ENCODE assay signal across 8 cellular contexts in the genomic region with DNA sequence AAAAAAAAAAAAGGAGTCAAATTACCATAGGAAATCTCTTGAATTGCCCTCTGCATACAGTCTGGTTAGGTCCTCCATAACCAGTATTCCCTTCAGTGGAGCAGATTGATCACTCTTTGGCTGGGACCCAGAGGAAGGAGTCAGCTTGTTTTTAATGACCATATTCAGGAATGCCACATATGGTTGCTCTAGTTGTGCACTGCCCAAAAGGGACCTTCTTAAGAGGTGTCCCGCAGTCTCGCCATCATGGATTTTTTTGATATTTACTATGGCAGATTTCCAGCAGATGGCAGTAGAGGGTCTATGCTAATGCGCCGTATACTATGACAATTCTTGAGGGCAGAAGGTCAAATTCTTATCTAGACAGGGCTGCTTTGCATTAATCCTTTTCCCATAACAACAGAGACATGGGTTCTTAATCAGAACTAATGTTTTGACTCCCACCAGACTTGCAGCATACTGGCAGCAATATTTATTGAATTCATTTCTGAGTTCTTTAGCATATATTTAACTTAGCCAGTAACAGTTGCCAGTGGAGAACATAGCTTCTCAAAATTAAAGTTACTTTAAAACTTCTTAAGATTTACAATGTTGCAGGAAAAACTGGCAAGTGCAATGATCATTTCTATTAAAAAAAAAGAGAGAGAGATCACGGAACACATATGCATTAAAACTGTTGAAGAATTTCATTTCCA. TPM values are rescaled to one million over a fixed set of nuclear protein-coding genes. Genes with fewer than 3 reads are reported as not detected.
A peak's percentile ranks its signal among the peaks of the same experiment; 100 is the strongest.
DNase-seq lines count a peak whose midpoint lies in the region; ATAC-seq, FAIRE-seq and TF ChIP-seq lines count a peak whose summit lies in the region.

No MANE protein-coding gene starts in this region.

- TF ChIP-seq CTCF in GM13977 (IDR thresholded peaks at IDR 0.05; ENCODE audit: extremely low read depth, insufficient read depth, missing control alignments) (peak; percentile 68), esophagus muscularis mucosa (IDR thresholded peaks at IDR 0.05) (peak; percentile 66 to 74 (median 71)), neural progenitor cell (IDR thresholded peaks at IDR 0.05) (peak; percentile 67), upper lobe of left lung (IDR thresholded peaks at IDR 0.05) (peak; percentile 50 to 74 (median 68))

- FAIRE-seq in A204.1 (lab: Jason Lieb, UNC) = peak; percentile 70

- peaks cover 3% of the 10 kb centered on the region for H3K9me3 Mint-ChIP-seq in activated CD8-positive, alpha-beta memory T cell treated with anti-CD3 and anti-CD28 coated beads, Interleukin-2, amount 10 ng/mL, durations not matched to agents 7 days and 5 days (ENCODE audit: low read depth)
- peaks cover 12% of the 10 kb centered on the region for H3K9me3 Mint-ChIP-seq in neural progenitor cell

- H3K27me3 ChIP-seq in NT2/D1 (ENCODE audit: insufficient read depth, insufficient read length) (no peaks in the 10 kb centered on the region), esophagus muscularis mucosa (no peaks in the 10 kb centered on the region), neural progenitor cell (no peaks in the 10 kb centered on the region), upper lobe of left lung (no peaks in the 10 kb centered on the region)

- H3K36me3 Mint-ChIP-seq in activated CD8-positive, alpha-beta memory T cell treated with anti-CD3 and anti-CD28 coated beads, Interleukin-2, amount 10 ng/mL, durations not matched to agents 7 days and 5 days = peaks cover 5% of the 10 kb centered on the region
- H3K36me3 Mint-ChIP-seq in neural progenitor cell = peaks cover 2% of the 10 kb centered on the region

- TF ChIP-seq POLR2A in esophagus muscularis mucosa (IDR thresholded peaks at IDR 0.05; ENCODE audit: low read depth) (no peak), upper lobe of left lung (IDR thresholded peaks at IDR 0.05) (no peak)

- no peaks in the 10 kb centered on the region for H3K79me2 ChIP-seq in neural progenitor cell (ENCODE audit: low read depth)

- TF ChIP-seq EP300 in esophagus muscularis mucosa (IDR thresholded peaks at IDR 0.05) (no peak), upper lobe of left lung (IDR thresholded peaks at IDR 0.05) (no peak)

- H3K27ac Mint-ChIP-seq in activated CD8-positive, alpha-beta memory T cell treated with anti-CD3 and anti-CD28 coated beads, Interleukin-2, amount 10 ng/mL, durations not matched to agents 7 days and 5 days = no peak overlapping the region
- no peak overlapping the region for H3K27ac Mint-ChIP-seq in neural progenitor cell

- H3K9ac ChIP-seq in NT2/D1 (ENCODE audit: insufficient read length, low read depth) = no peak overlapping the region
- no peak overlapping the region for H3K9ac ChIP-seq in neural progenitor cell

- H3K27me3 Mint-ChIP-seq in activated CD8-positive, alpha-beta memory T cell treated with anti-CD3 and anti-CD28 coated beads, Interleukin-2, amount 10 ng/mL, durations not matched to agents 7 days and 5 days = peaks cover 10% of the 10 kb centered on the region
- H3K27me3 Mint-ChIP-seq in neural progenitor cell (ENCODE audit: insufficient read depth, low read depth) = peaks cover 5% of the 10 kb centered on the region

- peak; percentile 64 for ATAC-seq in HG03575 (IDR thresholded peaks at IDR 0.05; ENCODE audit: extremely low read depth, insufficient number of reproducible peaks, low FRiP score, unreplicated experiment)
- ATAC-seq in activated CD8-positive, alpha-beta memory T cell treated with anti-CD3 and anti-CD28 coated beads, Interleukin-2, amount 10 ng/mL, durations not matched to agents 7 days and 5 days = peak; percentile 90
- peak; percentile 66 to 90 for ATAC-seq in upper lobe of left lung (ENCODE audit: low FRiP score in 2 of 2)

- H4K20me1 ChIP-seq in neural progenitor cell (ENCODE audit: low read depth) = no peaks in the 10 kb centered on the region

- no peaks in the 10 kb centered on the region for H3K36me3 ChIP-seq in NT2/D1 (ENCODE audit: insufficient read depth, insufficient read length, low read length)
- no peaks in the 10 kb centered on the region for H3K36me3 ChIP-seq in esophagus muscularis mucosa
- no peaks in the 10 kb centered on the region for H3K36me3 ChIP-seq in neural progenitor cell
- H3K36me3 ChIP-seq in upper lobe of left lung = no peaks in the 10 kb centered on the region

- H3K4me1 ChIP-seq in NT2/D1 (ENCODE audit: insufficient read depth, insufficient read length) = no peaks in the 10 kb centered on the region
- peaks cover 3 to 8% (median 6%) of the 10 kb centered on the region in 4 donors for H3K4me1 ChIP-seq in esophagus muscularis mucosa
- H3K4me1 ChIP-seq in neural progenitor cell = no peaks in the 10 kb centered on the region
- peaks cover 0 to 4% (median 0%) of the 10 kb centered on the region in 4 donors for H3K4me1 ChIP-seq in upper lobe of left lung

- no peaks in the 10 kb centered on the region for H3F3A ChIP-seq in neural progenitor cell (ENCODE audit: low read depth)

- intact Hi-C loops in esophagus muscularis mucosa (cut with DNase I) = loop anchor here (5.0 to 10.0 kb wide), 3 partner anchors 104 to 189 kb away; no protein-coding TSS in a partner anchor

- in situ Hi-C loops in GM13977 (cut with MboI; ENCODE audit: low pct_unique_long_range_greater_than_20kb, low sequenced_read_pairs, unreplicated experiment) = loop anchor here (10.0 kb wide), 1 partner anchor 102 kb away; no protein-coding TSS in a partner anchor

- H3K4me3 ChIP-seq in NT2/D1 (ENCODE audit: insufficient read length, low read depth) (no peak overlapping the region), esophagus muscularis mucosa (no peak overlapping the region), neural progenitor cell (no peak overlapping the region), upper lobe of left lung (no peak overlapping the region)

- peak; percentile 60 for DNase-seq in GM13977 (ENCODE audit: low spot score)
- peak; percentile 56 for DNase-seq in NT2/D1 (ENCODE audit: low read depth, low spot score)
- DNase-seq in activated CD8-positive, alpha-beta memory T cell treated with anti-CD3 and anti-CD28 coated beads, Interleukin-2, amount 10 ng/mL, durations not matched to agents 7 days and 5 days = peak; percentile 70
- DNase-seq in esophagus muscularis mucosa (ENCODE audit: extremely low spot score) = no peak
- peak; percentile 81 for DNase-seq in neural progenitor cell (ENCODE audit: low spot score)
- DNase-seq in upper lobe of left lung = no peak

- no peak overlapping the region for H3K4me2 ChIP-seq in neural progenitor cell

- CTCF ChIA-PET in activated CD8-positive, alpha-beta memory T cell treated with anti-CD3 and anti-CD28 coated beads, Interleukin-2, amount 10 ng/mL, durations not matched to agents 7 days and 5 days (lab: Charles Lee) = interaction anchor here (0.5 to 2.9 kb wide), 42 partner anchors 8 to 661 kb away, joined by 3 to 24 read pairs (median 4); partner anchors contain the start of gene INPP4A

- H3K27ac ChIP-seq in esophagus muscularis mucosa (replicated peaks in 1 of 4) = no peak overlapping the region
- no peak overlapping the region for H3K27ac ChIP-seq in neural progenitor cell
- no peak overlapping the region for H3K27ac ChIP-seq in upper lobe of left lung

- H3K9me3 ChIP-seq in NT2/D1 (ENCODE audit: insufficient read depth, low read length) (peaks cover 24% of the 10 kb centered on the region), esophagus muscularis mucosa (no peaks in the 10 kb centered on the region), neural progenitor cell (ENCODE audit: low read depth) (no peaks in the 10 kb centered on the region), upper lobe of left lung (peaks cover 0 to 7% (median 3%) of the 10 kb centered on the region in 4 donors)

- no peak overlapping the region for H3K4me3 Mint-ChIP-seq in activated CD8-positive, alpha-beta memory T cell treated with anti-CD3 and anti-CD28 coated beads, Interleukin-2, amount 10 ng/mL, durations not matched to agents 7 days and 5 days
- H3K4me3 Mint-ChIP-seq in neural progenitor cell = no peak overlapping the region

- WGBS in esophagus muscularis mucosa = 26% methylated on average over 5 of the region's 5 CpGs
- WGBS in upper lobe of left lung, 2 donors = 24 to 27% methylated on average over 5 of the region's 5 CpGs

- peaks cover 20% of the 10 kb centered on the region for H3K4me1 Mint-ChIP-seq in activated CD8-positive, alpha-beta memory T cell treated with anti-CD3 and anti-CD28 coated beads, Interleukin-2, amount 10 ng/mL, durations not matched to agents 7 days and 5 days
- peaks cover 7% of the 10 kb centered on the region for H3K4me1 Mint-ChIP-seq in neural progenitor cell

- no peak overlapping the region for H2AFZ ChIP-seq in neural progenitor cell (replicated peaks)

RNA-seq across cellular contexts. Expression of gene INPP4A, which starts 31.8 kb away (rescaled TPM):
- 100 to 1,000 TPM; 144 to 229 TPM for total RNA-seq in activated CD8-positive, alpha-beta memory T cell treated with anti-CD3 and anti-CD28 coated beads, Interleukin-2, amount 10 ng/mL, durations not matched to agents 7 days and 5 days
- total RNA-seq in esophagus muscularis mucosa (10 to 100 TPM; 30.7 to 58.9 (median 39.4) TPM), neural progenitor cell (ENCODE audit: low replicate concordance) (34.2 and 35.1 TPM in 2 replicates), upper lobe of left lung (10 to 100 TPM; 23.3 to 93.2 (median 36.5) TPM)

Comparison
In these comparisons a context has a peak if more than half of its experiments do, and no peak if none do; other contexts are left out.
1. DNase-seq: peak in GM13977 (single experiment), NT2/D1 (single experiment), activated CD8-positive, alpha-beta memory T cell treated with anti-CD3 and anti-CD28 coated beads, Interleukin-2, amount 10 ng/mL, durations not matched to agents 7 days and 5 days (single experiment) and neural progenitor cell (single experiment); none in esophagus muscularis mucosa (single experiment) and upper lobe of left lung (0 of 2).
2. Peak in every context shown above with its lines, with median percentiles within 50 percentile points of each other: CTCF ChIP-seq and ATAC-seq.